In genomic region chr20:6855806-6856205, GRCh38 we compare ENCODE assay signal across 18 cellular contexts.
DNase-seq lines count a peak whose midpoint lies in the region; ATAC-seq and TF ChIP-seq lines count a peak whose summit lies in the region.
"Had no signal": no experiment of that assay in that cellular context is flagged by ENCODE, and none has a peak within 500 bp of the region (broad histone marks: within the 10 kb centered on the region; RNA-seq: fewer than 3 reads in every experiment).

No MANE protein-coding gene starts in this region.

- ATAC-seq in HG02981 (IDR thresholded peaks at IDR 0.05; ENCODE audit: unreplicated experiment): no peak
- ATAC-seq: Panc1 had no signal

- no peak overlapping the region for H4K8ac ChIP-seq in mesendoderm (ENCODE audit: low read depth, low read length)

- no peak overlapping the region for H3K18ac ChIP-seq in mesendoderm (ENCODE audit: low read length)

- TF ChIP-seq POLR2A in NB4 (IDR thresholded peaks at IDR 0.05; ENCODE audit: extremely low read depth, insufficient read length): no peak
- TF ChIP-seq POLR2A in breast epithelium (IDR thresholded peaks at IDR 0.05): no peak

- no peak for TF ChIP-seq CTCF in NB4 (IDR thresholded peaks at IDR 0.05; ENCODE audit: low read depth, low read length)
- TF ChIP-seq CTCF in breast epithelium (IDR thresholded peaks at IDR 0.05): no peak

- H3K4me3 ChIP-seq in NB4 (ENCODE audit: low read depth, low read length) (no peak overlapping the region), mesendoderm (ENCODE audit: low read length) (no peak overlapping the region), breast epithelium (no peak overlapping the region)

- H2BK5ac ChIP-seq in mesendoderm (ENCODE audit: low read length): no peak overlapping the region

- no peaks in the 10 kb centered on the region for H3K36me3 ChIP-seq in mesendoderm (ENCODE audit: control insufficient read depth, insufficient read depth, low read length)
- no peaks in the 10 kb centered on the region for H3K36me3 ChIP-seq in breast epithelium
- H3K36me3 ChIP-seq: BE2C had no signal

- H3K27me3 ChIP-seq in mesendoderm (ENCODE audit: insufficient read depth, low read length, poor library complexity) (no peaks in the 10 kb centered on the region), breast epithelium (no peaks in the 10 kb centered on the region)
- H3K27me3 ChIP-seq: BE2C had no signal

- no peaks in the 10 kb centered on the region for H3K27me3 Mint-ChIP-seq in activated T-helper 2 cell treated with anti-CD3 and anti-CD28 coated beads, Interferon-gamma antibody, Interleukin-2, Interleukin-4, amounts not matched to agents 10 μg/mL and 5 μg/mL and 100 μg/mL, durations not matched to agents 14 hours and 24 hours and 36 hours (ENCODE audit: low read depth)

- no peaks in the 10 kb centered on the region for H3K9me3 Mint-ChIP-seq in activated T-helper 2 cell treated with anti-CD3 and anti-CD28 coated beads, Interferon-gamma antibody, Interleukin-2, Interleukin-4, amounts not matched to agents 10 μg/mL and 5 μg/mL and 100 μg/mL, durations not matched to agents 14 hours and 24 hours and 36 hours

- H2AK5ac ChIP-seq in mesendoderm (ENCODE audit: low read length): no peak overlapping the region

- H3K36me3 Mint-ChIP-seq in activated T-helper 2 cell treated with anti-CD3 and anti-CD28 coated beads, Interferon-gamma antibody, Interleukin-2, Interleukin-4, amounts not matched to agents 10 μg/mL and 5 μg/mL and 100 μg/mL, durations not matched to agents 14 hours and 24 hours and 36 hours (ENCODE audit: low read depth): no peaks in the 10 kb centered on the region

- H2BK15ac ChIP-seq in mesendoderm (replicated peaks; ENCODE audit: low read depth): no peak overlapping the region

- no peak overlapping the region for H3K4me3 Mint-ChIP-seq in activated T-helper 2 cell treated with anti-CD3 and anti-CD28 coated beads, Interferon-gamma antibody, Interleukin-2, Interleukin-4, amounts not matched to agents 10 μg/mL and 5 μg/mL and 100 μg/mL, durations not matched to agents 14 hours and 24 hours and 36 hours (ENCODE audit: low read depth)
- H3K4me3 Mint-ChIP-seq: T-helper 1 cell treated with Interleukin-12 subunit alpha and Interleukin-12 subunit beta and Interleukin-4 antibody, amounts not matched to agents 30 μg/mL and 1 μg/mL, for 36 hours had no signal

- H3K4me1 Mint-ChIP-seq in activated T-helper 2 cell treated with anti-CD3 and anti-CD28 coated beads, Interferon-gamma antibody, Interleukin-2, Interleukin-4, amounts not matched to agents 10 μg/mL and 5 μg/mL and 100 μg/mL, durations not matched to agents 14 hours and 24 hours and 36 hours (ENCODE audit: low read depth): no peaks in the 10 kb centered on the region

- in situ Hi-C loops in KBM-7 (cut with MboI; ENCODE audit: low pct_unique_long_range_greater_than_20kb, low sequenced_read_pairs): no loop called here

- H3K27ac ChIP-seq in mesendoderm (ENCODE audit: low read depth, low read length): no peak overlapping the region
- no peak overlapping the region for H3K27ac ChIP-seq in breast epithelium

- H4K5ac ChIP-seq in mesendoderm (ENCODE audit: low read length): no peak overlapping the region

- intact Hi-C loops in activated T-helper 2 cell treated with anti-CD3 and anti-CD28 coated beads, Interferon-gamma antibody, Interleukin-2, Interleukin-4, amounts not matched to agents 10 μg/mL and 5 μg/mL and 100 μg/mL, durations not matched to agents 14 hours and 24 hours and 36 hours (cut with micrococcal nuclease): no loop called here
- intact Hi-C loops in breast epithelium (cut with DNase I; ENCODE audit: low total_unique reads): no loop called here

- H3K4me1 ChIP-seq in mesendoderm (ENCODE audit: control insufficient read depth, low read depth, low read length) (peaks cover 1% of the 10 kb centered on the region), breast epithelium (no peaks in the 10 kb centered on the region)
- H3K4me1 ChIP-seq: BE2C had no signal

- no peak overlapping the region for H3K4ac ChIP-seq in mesendoderm (ENCODE audit: low read depth, low read length)

- H3K27ac Mint-ChIP-seq in activated T-helper 2 cell treated with anti-CD3 and anti-CD28 coated beads, Interferon-gamma antibody, Interleukin-2, Interleukin-4, amounts not matched to agents 10 μg/mL and 5 μg/mL and 100 μg/mL, durations not matched to agents 14 hours and 24 hours and 36 hours: no peak overlapping the region
- H3K27ac Mint-ChIP-seq: T-helper 1 cell treated with Interleukin-12 subunit alpha and Interleukin-12 subunit beta and Interleukin-4 antibody, amounts not matched to agents 30 μg/mL and 1 μg/mL, for 36 hours had no signal

- H3K4me2 ChIP-seq in mesendoderm (ENCODE audit: low read length): no peak overlapping the region

- peak; percentile 0 for DNase-seq in KBM-7
- DNase-seq in NB4 (ENCODE audit: low read depth): peak; percentile 65
- DNase-seq in OCI-M1 (lab: John Stamatoyannopoulos, UW): peak; percentile 52
- no peak for DNase-seq in mesendoderm
- DNase-seq in activated T-helper 2 cell treated with anti-CD3 and anti-CD28 coated beads, Interferon-gamma antibody, Interleukin-2, Interleukin-4, amounts not matched to agents 10 μg/mL and 5 μg/mL and 100 μg/mL, durations not matched to agents 14 hours and 24 hours and 36 hours (ENCODE audit: low spot score): no peak
- no peak for DNase-seq in breast epithelium (ENCODE audit: low spot score in 2 of 2)
- DNase-seq: BE2C, EL, KG1, NCI-H1417 treated with DMSO at 0.1 percent for 48 hours, NCI-H187, NCI-H2107, NCI-H2227 treated with DMSO at 0.1 percent for 48 hours, NCI-H510A, T1000 had no signal

- H3K9ac ChIP-seq in mesendoderm (ENCODE audit: low read length): no peak overlapping the region

- no peak overlapping the region for H3K56ac ChIP-seq in mesendoderm (ENCODE audit: low read length)

- H3K9me3 ChIP-seq in breast epithelium: no peaks in the 10 kb centered on the region
- H3K9me3 ChIP-seq: BE2C had no signal

- H3K79me1 ChIP-seq in mesendoderm (ENCODE audit: low read length): no peaks in the 10 kb centered on the region

- peak overlapping the region; percentile 21 for H2BK120ac ChIP-seq in mesendoderm (ENCODE audit: low read depth, low read length)

- no peak overlapping the region for H3K23ac ChIP-seq in mesendoderm (ENCODE audit: low read length)

- H3K79me2 ChIP-seq in mesendoderm (ENCODE audit: control insufficient read depth, insufficient read depth, low read length): no peaks in the 10 kb centered on the region

- WGBS in mesendoderm (ENCODE audit: extremely low coverage, insufficient coverage, low lambda C conversion rate): no CpG with 5 or more reads among the region's 1 CpG

Comparison
In these comparisons a context has a peak if more than half of its experiments do, and no peak if none do; other contexts are left out.
1. DNase-seq: peak in KBM-7 (single experiment), NB4 (single experiment) and OCI-M1 (single experiment); none in mesendoderm (single experiment), activated T-helper 2 cell treated with anti-CD3 and anti-CD28 coated beads, Interferon-gamma antibody, Interleukin-2, Interleukin-4, amounts not matched to agents 10 μg/mL and 5 μg/mL and 100 μg/mL, durations not matched to agents 14 hours and 24 hours and 36 hours (single experiment) and breast epithelium (0 of 2).